9 cellular contexts compared by ENCODE assay signal in genomic region chr7:32163141-32163806, GRCh38.
DNase-seq lines count a peak whose midpoint lies in the region; ATAC-seq and TF ChIP-seq lines count a peak whose summit lies in the region.
"Had no signal": no experiment of that assay in that cellular context is flagged by ENCODE, and none has a peak within 500 bp of the region (broad histone marks: within the 10 kb centered on the region; RNA-seq: fewer than 3 reads in every experiment).

No MANE protein-coding gene starts in this region.

- H3K36me3 ChIP-seq in aorta (ENCODE audit: control insufficient read depth in 1 of 2, insufficient read depth in 2 of 2, low read length in 1 of 2) = no peaks in the 10 kb centered on the region
- H3K36me3 ChIP-seq: Peyer's patch had no signal

- no peaks in the 10 kb centered on the region for H3K9me3 Mint-ChIP-seq in activated CD8-positive, alpha-beta memory T cell treated with anti-CD3 and anti-CD28 coated beads, Interleukin-2, amount 10 ng/mL, durations not matched to agents 7 days and 5 days (ENCODE audit: low read depth)

- DNase-seq in LHCN-M2 (ENCODE audit: low read depth) (peak; percentile 63), cardiac fibroblast (ENCODE audit: low read depth in 2 of 2) (peak; percentile 91 to 95), kidney glomerular epithelial cell (lab: John Stamatoyannopoulos, UW) (peak; percentile 94), aorta (peak; percentile 78 to 88)
- no peak for DNase-seq in activated CD8-positive, alpha-beta memory T cell treated with anti-CD3 and anti-CD28 coated beads, Interleukin-2, amount 10 ng/mL, durations not matched to agents 7 days and 5 days

- H3K9me3 ChIP-seq in aorta (ENCODE audit: control insufficient read depth, low read length) = no peaks in the 10 kb centered on the region
- H3K9me3 ChIP-seq: Peyer's patch had no signal

- H3K4me1 ChIP-seq in aorta (ENCODE audit: control insufficient read depth in 1 of 2, insufficient read depth in 2 of 2, low read length in 2 of 2) = peaks cover 6 to 11% of the 10 kb centered on the region in 2 donors

- ATAC-seq in aorta (ENCODE audit: low FRiP score) (peak; percentile 81), GM19452 (IDR thresholded peaks at IDR 0.05; ENCODE audit: unreplicated experiment) (no peak), HG03432 (IDR thresholded peaks at IDR 0.05; ENCODE audit: unreplicated experiment) (no peak)
- no peak for ATAC-seq in activated CD8-positive, alpha-beta memory T cell treated with anti-CD3 and anti-CD28 coated beads, Interleukin-2, amount 10 ng/mL, durations not matched to agents 7 days and 5 days

- H3K4me3 ChIP-seq in cardiac fibroblast (replicated peaks in 1 of 2; ENCODE audit: low read depth in 2 of 2, low read length in 2 of 2) = no peak overlapping the region
- no peak overlapping the region for H3K4me3 ChIP-seq in aorta (ENCODE audit: low read length in 2 of 2)
- H3K4me3 ChIP-seq: Peyer's patch had no signal

- H3K4me3 Mint-ChIP-seq in activated CD8-positive, alpha-beta memory T cell treated with anti-CD3 and anti-CD28 coated beads, Interleukin-2, amount 10 ng/mL, durations not matched to agents 7 days and 5 days = no peak overlapping the region
- H3K4me3 Mint-ChIP-seq: activated naive CD8-positive, alpha-beta T cell had no signal

- CTCF ChIA-PET in activated CD8-positive, alpha-beta memory T cell treated with anti-CD3 and anti-CD28 coated beads, Interleukin-2, amount 10 ng/mL, durations not matched to agents 7 days and 5 days (lab: Charles Lee) = no interaction called here

- intact Hi-C loops in aorta (cut with DNase I) = loop anchor here (5.0 kb wide), 2 partner anchors 71 to 281 kb away; no protein-coding TSS in a partner anchor

- H3K27ac Mint-ChIP-seq in activated CD8-positive, alpha-beta memory T cell treated with anti-CD3 and anti-CD28 coated beads, Interleukin-2, amount 10 ng/mL, durations not matched to agents 7 days and 5 days = no peak overlapping the region
- H3K27ac Mint-ChIP-seq: activated naive CD8-positive, alpha-beta T cell had no signal

- no peaks in the 10 kb centered on the region for H3K4me1 Mint-ChIP-seq in activated CD8-positive, alpha-beta memory T cell treated with anti-CD3 and anti-CD28 coated beads, Interleukin-2, amount 10 ng/mL, durations not matched to agents 7 days and 5 days

- H3K27me3 ChIP-seq in aorta (ENCODE audit: control insufficient read depth in 1 of 2, insufficient read depth in 2 of 2, low read length in 1 of 2) = no peaks in the 10 kb centered on the region
- H3K27me3 ChIP-seq: Peyer's patch had no signal

- H3K36me3 Mint-ChIP-seq in activated CD8-positive, alpha-beta memory T cell treated with anti-CD3 and anti-CD28 coated beads, Interleukin-2, amount 10 ng/mL, durations not matched to agents 7 days and 5 days = no peaks in the 10 kb centered on the region
- H3K36me3 Mint-ChIP-seq: activated naive CD8-positive, alpha-beta T cell had no signal

- no peaks in the 10 kb centered on the region for H3K27me3 Mint-ChIP-seq in activated CD8-positive, alpha-beta memory T cell treated with anti-CD3 and anti-CD28 coated beads, Interleukin-2, amount 10 ng/mL, durations not matched to agents 7 days and 5 days

- TF ChIP-seq CTCF in cardiac fibroblast (IDR thresholded peaks at IDR 0.05; ENCODE audit: low read depth, low read length) = no peak

- WGBS in aorta, 2 donors = 8 to 11% methylated on average over 7 of the region's 7 CpGs

- peak overlapping the region; percentile 46 to 89 for H3K27ac ChIP-seq in aorta (ENCODE audit: low read depth in 1 of 2, low read length in 2 of 2)
